Comparison of ENCODE assay signal across 8 cellular contexts in genomic region chr5:126450388-126450787, GRCh38. TPM values are rescaled to one million over a fixed set of nuclear protein-coding genes. Genes with fewer than 3 reads are reported as not detected.
DNase-seq lines count a peak whose midpoint lies in the region; ATAC-seq lines count a peak whose summit lies in the region.

No MANE protein-coding gene starts in this region.

- peaks cover 64% of the 10 kb centered on the region for H3K4me1 Mint-ChIP-seq in activated CD4-positive, alpha-beta T cell treated with anti-CD3 and anti-CD28 coated beads, Interleukin-2, amount 10 ng/mL, durations not matched to agents 7 days and 5 days
- peaks cover 83% of the 10 kb centered on the region for H3K4me1 Mint-ChIP-seq in activated T-cell treated with anti-CD3 and anti-CD28 coated beads, Interleukin-2, amount 50 U/mL, for 72 hours (ENCODE audit: low read depth)
- peaks cover 33 to 60% (median 58%) of the 10 kb centered on the region in 4 donors for H3K4me1 Mint-ChIP-seq in naive thymus-derived CD8-positive, alpha-beta T cell

- H3K9me3 Mint-ChIP-seq in activated CD4-positive, alpha-beta T cell treated with anti-CD3 and anti-CD28 coated beads, Interleukin-2, amount 10 ng/mL, durations not matched to agents 7 days and 5 days = peaks cover 5% of the 10 kb centered on the region
- peaks cover 0 to 2% of the 10 kb centered on the region in 2 donors for H3K9me3 Mint-ChIP-seq in activated T-cell treated with anti-CD3 and anti-CD28 coated beads, Interleukin-2, amount 50 U/mL, for 72 hours
- no peaks in the 10 kb centered on the region for H3K9me3 Mint-ChIP-seq in naive thymus-derived CD8-positive, alpha-beta T cell

- no peaks in the 10 kb centered on the region for H3K27me3 Mint-ChIP-seq in activated CD4-positive, alpha-beta T cell treated with anti-CD3 and anti-CD28 coated beads, Interleukin-2, amount 10 ng/mL, durations not matched to agents 7 days and 5 days
- no peaks in the 10 kb centered on the region for H3K27me3 Mint-ChIP-seq in activated T-cell treated with anti-CD3 and anti-CD28 coated beads, Interleukin-2, amount 50 U/mL, for 72 hours (ENCODE audit: low read depth)
- no peaks in the 10 kb centered on the region for H3K27me3 Mint-ChIP-seq in naive thymus-derived CD8-positive, alpha-beta T cell

- peak overlapping the region; percentile 83 for H3K4me3 Mint-ChIP-seq in activated CD4-positive, alpha-beta T cell treated with anti-CD3 and anti-CD28 coated beads, Interleukin-2, amount 10 ng/mL, durations not matched to agents 7 days and 5 days
- H3K4me3 Mint-ChIP-seq in activated T-cell treated with anti-CD3 and anti-CD28 coated beads, Interleukin-2, amount 50 U/mL, for 72 hours = peak overlapping the region; percentile 93 to 98
- H3K4me3 Mint-ChIP-seq in naive thymus-derived CD8-positive, alpha-beta T cell = peak overlapping the region; percentile 81 to 90 (median 88)

- peak overlapping the region; percentile 100 for H3K27ac Mint-ChIP-seq in activated CD4-positive, alpha-beta T cell treated with anti-CD3 and anti-CD28 coated beads, Interleukin-2, amount 10 ng/mL, durations not matched to agents 7 days and 5 days
- peak overlapping the region; percentile 99 for H3K27ac Mint-ChIP-seq in activated T-cell treated with anti-CD3 and anti-CD28 coated beads, Interleukin-2, amount 50 U/mL, for 72 hours
- peak overlapping the region; percentile 95 to 99 (median 98) for H3K27ac Mint-ChIP-seq in naive thymus-derived CD8-positive, alpha-beta T cell

- CTCF ChIA-PET in activated CD4-positive, alpha-beta T cell treated with anti-CD3 and anti-CD28 coated beads, Interleukin-2, amount 10 ng/mL, durations not matched to agents 7 days and 5 days (lab: Charles Lee) = interaction anchor here (1.5 kb wide), 1 partner anchor 21 kb away, joined by 4 read pairs; no protein-coding TSS in a partner anchor

- POLR2A ChIA-PET in activated CD4-positive, alpha-beta T cell treated with anti-CD3 and anti-CD28 coated beads, Interleukin-2, amount 10 ng/mL, durations not matched to agents 7 days and 5 days (lab: Charles Lee) = interaction anchor here (0.5 to 1.4 kb wide), 3 partner anchors 26 to 51 kb away, joined by 3 to 4 read pairs (median 4); partner anchors contain the start of gene GRAMD2B
- POLR2A ChIA-PET in naive thymus-derived CD8-positive, alpha-beta T cell (lab: Charles Lee) = interaction anchor here (0.7 to 2.6 kb wide), 5 partner anchors 14 to 327 kb away, joined by 4 to 33 read pairs (median 5); partner anchors contain the start of genes GRAMD2B and LMNB1

- DNase-seq in activated CD4-positive, alpha-beta T cell treated with anti-CD3 and anti-CD28 coated beads, Interleukin-2, amount 10 ng/mL, durations not matched to agents 7 days and 5 days = peak; percentile 45
- no peak for DNase-seq in activated CD4-positive, alpha-beta T cell treated with anti-CD3 and anti-CD28 coated beads, Interleukin-2, amount 50 U/mL, for 4 hours
- peak; percentile 27 to 37 for DNase-seq in activated T-cell treated with anti-CD3 and anti-CD28 coated beads, Interleukin-2, amount 50 U/mL, for 72 hours
- DNase-seq in naive thymus-derived CD8-positive, alpha-beta T cell = peak in 7 of 10 donors; percentile 5 to 56 (median 18)
- DNase-seq in SW480 (ENCODE audit: low spot score) (no peak), HPDE6-E6E7 (ENCODE audit: extremely low spot score) (no peak), NCI-H2171 (lab: John Stamatoyannopoulos, UW) (no peak)

- H3K36me3 Mint-ChIP-seq in activated CD4-positive, alpha-beta T cell treated with anti-CD3 and anti-CD28 coated beads, Interleukin-2, amount 10 ng/mL, durations not matched to agents 7 days and 5 days (ENCODE audit: low read depth) = peaks cover 9% of the 10 kb centered on the region
- peaks cover 2 to 6% of the 10 kb centered on the region in 2 donors for H3K36me3 Mint-ChIP-seq in activated T-cell treated with anti-CD3 and anti-CD28 coated beads, Interleukin-2, amount 50 U/mL, for 72 hours (ENCODE audit: insufficient read depth in 2 of 2)
- peaks cover 0 to 6% (median 2%) of the 10 kb centered on the region in 3 donors for H3K36me3 Mint-ChIP-seq in naive thymus-derived CD8-positive, alpha-beta T cell

- peak; percentile 45 for ATAC-seq in HG02970 (IDR thresholded peaks at IDR 0.05; ENCODE audit: low FRiP score, unreplicated experiment)
- ATAC-seq in activated T-cell treated with anti-CD3 and anti-CD28 coated beads, Interleukin-2, amount 50 U/mL, for 72 hours (replicated peaks in 1 of 2) = peak; percentile 39 to 49
- ATAC-seq in naive thymus-derived CD8-positive, alpha-beta T cell = peak; percentile 63 to 67

RNA-seq across cellular contexts. Expression of gene GRAMD2B, which starts 27.2 kb away (rescaled TPM):
- 1 to 10 TPM; 3.3 to 4.4 TPM for total RNA-seq in activated CD4-positive, alpha-beta T cell treated with anti-CD3 and anti-CD28 coated beads, Interleukin-2, amount 10 ng/mL, durations not matched to agents 7 days and 5 days
- 10 to 100 TPM; 12.7 to 15.7 TPM for total RNA-seq in activated T-cell treated with anti-CD3 and anti-CD28 coated beads, Interleukin-2, amount 50 U/mL, for 72 hours
- total RNA-seq in naive thymus-derived CD8-positive, alpha-beta T cell = 1 to 10 TPM; 5.0 to 6.6 TPM
- polyA plus RNA-seq in naive thymus-derived CD8-positive, alpha-beta T cell = 1 to 10 TPM; 5.3 to 7.1 (median 6.0) TPM

Comparison
In these comparisons a context has a peak if more than half of its experiments do, and no peak if none do; other contexts are left out.
1. DNase-seq: peak in activated CD4-positive, alpha-beta T cell treated with anti-CD3 and anti-CD28 coated beads, Interleukin-2, amount 10 ng/mL, durations not matched to agents 7 days and 5 days (single experiment), activated T-cell treated with anti-CD3 and anti-CD28 coated beads, Interleukin-2, amount 50 U/mL, for 72 hours (2 of 2) and naive thymus-derived CD8-positive, alpha-beta T cell (7 of 10); none in activated CD4-positive, alpha-beta T cell treated with anti-CD3 and anti-CD28 coated beads, Interleukin-2, amount 50 U/mL, for 4 hours (0 of 2), SW480 (single experiment), HPDE6-E6E7 (single experiment) and NCI-H2171 (single experiment).
2. Peak in every context shown above with its lines, with median percentiles within 50 percentile points of each other: H3K27ac Mint-ChIP-seq, H3K4me3 Mint-ChIP-seq and ATAC-seq.